Comparison of ENCODE assay signal across 33 cellular contexts in genomic region chrX:78027798-78028197, GRCh38. TPM values are rescaled to one million over a fixed set of nuclear protein-coding genes. Genes with fewer than 3 reads are reported as not detected.
"Had no signal": no experiment of that assay in that cellular context is flagged by ENCODE, and none has a peak within 500 bp of the region (broad histone marks: within the 10 kb centered on the region; RNA-seq: fewer than 3 reads in every experiment).

No MANE protein-coding gene starts in this region.

- ATAC-seq: stimulated activated effector memory CD8-positive, alpha-beta T cell treated with anti-CD3 and anti-CD28 coated beads, Interleukin-12 subunit alpha, Interleukin-12 subunit beta, amount 100 ng/mL, for 72 hours; stimulated activated memory B cell treated with anti-CD40 and anti-IgM and Interleukin-4, amounts not matched to agents 10 μg/mL and 1 μg/mL and 100 μg/mL, for 72 hours; stimulated activated naive B cell treated with anti-CD40 and anti-IgM and Interleukin-4, amounts not matched to agents 10 μg/mL and 1 μg/mL and 100 μg/mL, for 72 hours; stimulated activated naive CD8-positive, alpha-beta T cell treated with anti-CD3 and anti-CD28 coated beads, Interleukin-15, amount 100 ng/mL, for 72 hours; stimulated activated naive CD8-positive, alpha-beta T cell treated with anti-CD3 and anti-CD28 coated beads, Interleukin-15, Interleukin-2, amounts not matched to agents 100 U/mL and 50 U/mL, for 24 hours; upper lobe of right lung had no signal

- H3K27ac ChIP-seq: stomach, suprapubic skin, thoracic aorta, thyroid gland, tibial artery, tibial nerve, transverse colon, upper lobe of left lung, upper lobe of right lung, uterus had no signal

- H3K9me3 Mint-ChIP-seq: stimulated activated effector memory CD8-positive, alpha-beta T cell treated with anti-CD3 and anti-CD28 coated beads, Interleukin-12 subunit alpha, Interleukin-12 subunit beta, amount 100 ng/mL, for 72 hours; stimulated activated memory B cell treated with anti-CD40 and anti-IgM and Interleukin-4, amounts not matched to agents 10 μg/mL and 1 μg/mL and 100 μg/mL, for 72 hours; stimulated activated naive B cell treated with anti-CD40 and anti-IgM and Interleukin-4, amounts not matched to agents 10 μg/mL and 1 μg/mL and 100 μg/mL, for 72 hours; stimulated activated naive CD8-positive, alpha-beta T cell treated with anti-CD3 and anti-CD28 coated beads, Interleukin-15, amount 100 ng/mL, for 72 hours; stimulated activated naive CD8-positive, alpha-beta T cell treated with anti-CD3 and anti-CD28 coated beads, Interleukin-15, Interleukin-2, amounts not matched to agents 100 ng/mL and 50 ng/mL, for 24 hours; type B pancreatic cell had no signal

- H3K27me3 Mint-ChIP-seq: stimulated activated memory B cell treated with anti-CD40 and anti-IgM and Interleukin-4, amounts not matched to agents 10 μg/mL and 1 μg/mL and 100 μg/mL, for 72 hours; stimulated activated naive CD8-positive, alpha-beta T cell treated with anti-CD3 and anti-CD28 coated beads, Interleukin-15, amount 100 ng/mL, for 72 hours; stimulated activated naive CD8-positive, alpha-beta T cell treated with anti-CD3 and anti-CD28 coated beads, Interleukin-15, Interleukin-2, amounts not matched to agents 100 ng/mL and 50 ng/mL, for 24 hours; type B pancreatic cell had no signal

- H3K4me3 ChIP-seq: stomach, suprapubic skin, thoracic aorta, thyroid gland, tibial artery, tibial nerve, transverse colon, upper lobe of left lung, upper lobe of right lung, uterus had no signal

- H3K9me3 ChIP-seq: stomach, suprapubic skin, thoracic aorta, thyroid gland, tibial artery, tibial nerve, transverse colon, upper lobe of left lung, upper lobe of right lung, uterus had no signal

- H3K27me3 ChIP-seq: stomach, suprapubic skin, thyroid gland, tibial artery, tibial nerve, transverse colon, upper lobe of left lung, upper lobe of right lung had no signal

- DNase-seq: stimulated activated CD4-positive, alpha-beta T cell treated with anti-CD3 and anti-CD28 coated beads, Interleukin-2, amount 100 ng/mL, for 24 hours; stimulated activated CD4-positive, alpha-beta T cell treated with anti-CD3 and anti-CD28 coated beads, Interleukin-2, amount 100 ng/mL, for 48 hours; stimulated activated CD4-positive, alpha-beta T cell treated with anti-CD3 and anti-CD28 coated beads, Interleukin-4, amount 100 ng/mL, for 1 hour; stimulated activated CD4-positive, alpha-beta T cell treated with anti-CD3 and anti-CD28 coated beads, Interleukin-4, amount 100 ng/mL, for 24 hours; stimulated activated CD4-positive, alpha-beta T cell treated with anti-CD3 and anti-CD28 coated beads, Interleukin-4, amount 100 ng/mL, for 4 hours; stimulated activated CD8-positive, alpha-beta memory T cell treated with anti-CD3 and anti-CD28 coated beads, Interleukin-4, amount 100 ng/mL, for 48 hours; stimulated activated naive B cell treated with anti-CD40 and anti-IgM and Interleukin-4, amounts not matched to agents 10 μg/mL and 1 μg/mL and 100 μg/mL, for 72 hours; stimulated activated naive CD4-positive, alpha-beta T cell; stimulated activated naive CD4-positive, alpha-beta T cell treated with Interleukin-2 at 50 U/mL for 16 hours; stimulated activated naive CD8-positive, alpha-beta T cell treated with anti-CD3 and anti-CD28 coated beads, Interleukin-15, amount 100 ng/mL, for 72 hours; stimulated activated naive CD8-positive, alpha-beta T cell treated with anti-CD3 and anti-CD28 coated beads, Interleukin-15, Interleukin-2, amounts not matched to agents 100 U/mL and 50 U/mL, for 24 hours; stomach; substantia nigra; thyroid gland; tibial artery; transverse colon; trophoblast cell; upper lobe of left lung; upper lobe of right lung; uterus had no signal

- H3K4me1 ChIP-seq: stomach, suprapubic skin, thyroid gland, tibial artery, tibial nerve, transverse colon, upper lobe of left lung, upper lobe of right lung, uterus had no signal

- H3K36me3 ChIP-seq: stomach, suprapubic skin, thoracic aorta, thyroid gland, tibial artery, tibial nerve, transverse colon, upper lobe of left lung, upper lobe of right lung, uterus had no signal

- H3K36me3 Mint-ChIP-seq: stimulated activated effector memory CD8-positive, alpha-beta T cell treated with anti-CD3 and anti-CD28 coated beads, Interleukin-12 subunit alpha, Interleukin-12 subunit beta, amount 100 ng/mL, for 72 hours; type B pancreatic cell had no signal

- FAIRE-seq: urothelium cell line had no signal

- H3K27ac Mint-ChIP-seq: stimulated activated effector memory CD8-positive, alpha-beta T cell treated with anti-CD3 and anti-CD28 coated beads, Interleukin-12 subunit alpha, Interleukin-12 subunit beta, amount 100 ng/mL, for 72 hours; stimulated activated naive B cell treated with anti-CD40 and anti-IgM and Interleukin-4, amounts not matched to agents 10 μg/mL and 1 μg/mL and 100 μg/mL, for 72 hours; stimulated activated naive CD8-positive, alpha-beta T cell treated with anti-CD3 and anti-CD28 coated beads, Interleukin-15, amount 100 ng/mL, for 72 hours; stimulated activated naive CD8-positive, alpha-beta T cell treated with anti-CD3 and anti-CD28 coated beads, Interleukin-15, Interleukin-2, amounts not matched to agents 100 ng/mL and 50 ng/mL, for 24 hours; type B pancreatic cell had no signal

- H3K4me3 Mint-ChIP-seq: stimulated activated effector memory CD8-positive, alpha-beta T cell treated with anti-CD3 and anti-CD28 coated beads, Interleukin-12 subunit alpha, Interleukin-12 subunit beta, amount 100 ng/mL, for 72 hours; stimulated activated memory B cell treated with anti-CD40 and anti-IgM and Interleukin-4, amounts not matched to agents 10 μg/mL and 1 μg/mL and 100 μg/mL, for 72 hours; stimulated activated naive B cell treated with anti-CD40 and anti-IgM and Interleukin-4, amounts not matched to agents 10 μg/mL and 1 μg/mL and 100 μg/mL, for 72 hours; stimulated activated naive CD8-positive, alpha-beta T cell treated with anti-CD3 and anti-CD28 coated beads, Interleukin-15, amount 100 ng/mL, for 72 hours; stimulated activated naive CD8-positive, alpha-beta T cell treated with anti-CD3 and anti-CD28 coated beads, Interleukin-15, Interleukin-2, amounts not matched to agents 100 ng/mL and 50 ng/mL, for 24 hours; type B pancreatic cell had no signal

- H3K4me1 Mint-ChIP-seq: stimulated activated effector memory CD8-positive, alpha-beta T cell treated with anti-CD3 and anti-CD28 coated beads, Interleukin-12 subunit alpha, Interleukin-12 subunit beta, amount 100 ng/mL, for 72 hours; stimulated activated naive B cell treated with anti-CD40 and anti-IgM and Interleukin-4, amounts not matched to agents 10 μg/mL and 1 μg/mL and 100 μg/mL, for 72 hours; stimulated activated naive CD8-positive, alpha-beta T cell treated with anti-CD3 and anti-CD28 coated beads, Interleukin-15, amount 100 ng/mL, for 72 hours had no signal

RNA-seq across cellular contexts. Expression of gene PGAM4, which starts 58.4 kb away (rescaled TPM):
- total RNA-seq: stomach, subcutaneous adipose tissue, suprapubic skin, temporal lobe, thoracic aorta, thyroid gland, tibial nerve, transverse colon, upper lobe of right lung, ureter, urinary bladder, uterus had no signal
- polyA plus RNA-seq: stomach, thymus had no signal
